In the genomic region with DNA sequence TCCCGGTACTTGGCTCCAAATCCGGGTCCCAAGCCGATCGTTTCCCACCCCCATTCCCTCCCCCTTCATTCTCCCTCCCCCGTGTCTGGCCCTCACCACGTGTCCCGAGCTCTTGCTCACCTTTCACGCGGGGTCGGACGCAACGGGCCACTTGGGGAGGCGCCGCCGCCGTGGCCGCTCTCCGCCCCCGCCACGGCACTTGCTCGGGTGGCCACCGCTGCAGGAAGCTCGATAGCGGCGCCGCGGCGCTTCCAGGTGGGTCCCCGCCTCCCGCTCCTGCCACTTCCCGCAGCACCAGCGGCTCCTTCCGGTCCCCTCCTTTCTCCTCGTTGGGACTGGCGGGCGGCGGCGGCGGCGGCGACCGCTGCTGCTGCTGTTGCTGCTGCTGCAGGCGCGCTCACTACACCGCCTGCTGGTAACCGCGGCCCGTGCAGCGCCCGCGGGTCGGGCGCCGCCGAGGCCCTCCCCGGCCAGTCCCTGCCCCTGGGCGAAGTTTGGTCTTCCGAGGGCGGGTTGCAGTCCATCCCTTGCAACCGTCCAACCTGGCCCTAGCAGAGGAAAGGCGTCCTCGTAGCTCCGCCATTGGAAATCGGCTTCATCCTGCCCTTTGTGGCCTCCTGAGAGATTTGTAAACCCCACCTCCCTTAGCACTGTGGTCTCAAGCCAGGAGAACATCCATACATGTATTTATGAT, we compare ENCODE assay signal across 8 cellular contexts. TPM values are rescaled to one million over a fixed set of nuclear protein-coding genes. Genes with fewer than 3 reads are reported as not detected.
DNase-seq lines count a peak whose midpoint lies in the region; TF ChIP-seq lines count a peak whose summit lies in the region.

No MANE protein-coding gene starts in this region.

- CTCF ChIA-PET in RWPE1 (lab: Yijun Ruan, JAX), result interaction anchor here (0.5 to 0.7 kb wide), 4 partner anchors 50 to 1958 kb away, joined by 3 to 6 read pairs (median 4); no protein-coding TSS in a partner anchor

- H3K9me3 ChIP-seq in stomach, result no peaks in the 10 kb centered on the region

- DNase-seq in G401 (ENCODE audit: low spot score) (peak; percentile 83), H7 (peak; percentile 92), LoVo (ENCODE audit: low spot score) (peak; percentile 93), RWPE1 (ENCODE audit: low spot score) (peak; percentile 81), fibroblast of the conjunctiva (ENCODE audit: low read depth) (peak; percentile 82), neural crest cell (ENCODE audit: low read depth, low spot score) (peak; percentile 87), stomach (peak; percentile 93)
- peak; percentile 87 for DNase-seq in activated effector memory CD4-positive, alpha-beta T cell treated with Interleukin-2 at 50 U/mL for 16 hours

- peaks cover 17 to 57% (median 41%) of the 10 kb centered on the region in 4 donors for H3K4me1 ChIP-seq in stomach

- H3K4me3 ChIP-seq in H7 (ENCODE audit: insufficient read depth, low read depth, low read length) (peak overlapping the region; percentile 94), stomach (peak overlapping the region; percentile 83 to 91 (median 88))

- no peaks in the 10 kb centered on the region for H3K9me3 Mint-ChIP-seq in neural crest cell

- intact Hi-C loops in stomach (cut with DNase I; ENCODE audit: low total_unique reads), result no loop called here

- peak overlapping the region; percentile 96 for H3K27ac ChIP-seq in RWPE1
- peak overlapping the region; percentile 91 to 99 (median 96) for H3K27ac ChIP-seq in stomach

- no peaks in the 10 kb centered on the region for H3K27me3 ChIP-seq in H7 (ENCODE audit: control insufficient read depth, insufficient read depth, low read length)
- H3K27me3 ChIP-seq in stomach, result no peaks in the 10 kb centered on the region

- H3K4me1 Mint-ChIP-seq in neural crest cell, result peaks cover 33% of the 10 kb centered on the region

- H3K27me3 Mint-ChIP-seq in neural crest cell (ENCODE audit: low read depth), result no peaks in the 10 kb centered on the region

- in situ Hi-C loops in G401 (cut with HindIII; ENCODE audit: low sequenced_read_pairs), result no loop called here

- H3K36me3 ChIP-seq in H7 (replicated peaks; ENCODE audit: control insufficient read depth, insufficient read depth, low read length) (no peaks in the 10 kb centered on the region), stomach (no peaks in the 10 kb centered on the region)

- peak in 1 of 4 donors; percentile 7 for TF ChIP-seq POLR2A in stomach (IDR thresholded peaks at IDR 0.05)

- peak overlapping the region; percentile 91 for H3K4me3 Mint-ChIP-seq in neural crest cell

- no peaks in the 10 kb centered on the region for H3K36me3 Mint-ChIP-seq in neural crest cell (ENCODE audit: low read depth)

- TF ChIP-seq EP300 in stomach (IDR thresholded peaks at IDR 0.05), result no peak

- H3K27ac Mint-ChIP-seq in neural crest cell (ENCODE audit: unreplicated experiment), result peak overlapping the region; percentile 99

- TF ChIP-seq CTCF in RWPE1 (conservative IDR thresholded peaks at IDR 0.05; ENCODE audit: low read depth) (peak; percentile 94), neural crest cell (conservative IDR thresholded peaks at IDR 0.05) (peak; percentile 88), stomach (IDR thresholded peaks at IDR 0.05) (peak in 5 of 7 experiments; percentile 65 to 95 (median 87))

- POLR2A ChIA-PET in RWPE1 (lab: Yijun Ruan, JAX; ENCODE audit: low non-redundant PET), result no interaction called here

- WGBS in stomach, 5 donors, result 0 to 1% (median 0%) methylated on average over 46 to 64 of the region's 64 CpGs

RNA-seq across cellular contexts. Expression of a gene that starts 0.8 kb away (rescaled TPM):
- 20.7 and 39.8 TPM in 2 replicates for total RNA-seq in G401 (2014; rRNA removed; shearing (Covaris generic))
- total RNA-seq in H7 (2014; rRNA removed; shearing (Covaris generic)), result 55.1 and 82.3 TPM in 2 replicates
- total RNA-seq in neural crest cell (52.4 and 57.7 TPM in 2 replicates), stomach (100 to 1,000 TPM in 3 of 5 donors, 10 to 100 TPM in 2; 12.2 to 167 (median 103) TPM)
- polyA plus RNA-seq in stomach, result 10 to 100 TPM in 1 of 3 donors, 1 to 10 TPM in 2; 9.1 to 10.7 (median 9.6) TPM

Comparison
In these comparisons a context has a peak if more than half of its experiments do, and no peak if none do; other contexts are left out.
1. Peak in every context shown above with its lines: DNase-seq, H3K4me3 ChIP-seq and H3K27ac ChIP-seq.